In genomic region chr6:217048-217659, GRCh38 we compare ENCODE assay signal across 1 cellular context.
TF ChIP-seq lines count a peak whose summit lies in the region.

No MANE protein-coding gene starts in this region.

TF ChIP-seq in K562, 482 proteins besides CTCF, POLR2A, EP300 and RAD21 (continued from another document and continues in another):
- no peak for TF ChIP-seq SETDB1 (IDR thresholded peaks at IDR 0.05; ENCODE audit: low read length)
- no peak for TF ChIP-seq SP1 (CRISPR knock-in tag; IDR thresholded peaks at IDR 0.05)
- TF ChIP-seq, protein P1, sequence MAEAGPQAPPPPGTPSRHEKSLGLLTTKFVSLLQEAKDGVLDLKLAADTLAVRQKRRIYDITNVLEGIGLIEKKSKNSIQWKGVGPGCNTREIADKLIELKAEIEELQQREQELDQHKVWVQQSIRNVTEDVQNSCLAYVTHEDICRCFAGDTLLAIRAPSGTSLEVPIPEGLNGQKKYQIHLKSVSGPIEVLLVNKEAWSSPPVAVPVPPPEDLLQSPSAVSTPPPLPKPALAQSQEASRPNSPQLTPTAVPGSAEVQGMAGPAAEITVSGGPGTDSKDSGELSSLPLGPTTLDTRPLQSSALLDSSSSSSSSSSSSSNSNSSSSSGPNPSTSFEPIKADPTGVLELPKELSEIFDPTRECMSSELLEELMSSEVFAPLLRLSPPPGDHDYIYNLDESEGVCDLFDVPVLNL (CRISPR knock-in tag; IDR thresholded peaks at IDR 0.05; ENCODE audit: low read depth), result no peak
- TF ChIP-seq ATF3 (IDR thresholded peaks at IDR 0.05), result no peak
- TF ChIP-seq ATF3 (CRISPR knock-in tag; conservative IDR thresholded peaks at IDR 0.05), result no peak
- TF ChIP-seq, protein P2, sequence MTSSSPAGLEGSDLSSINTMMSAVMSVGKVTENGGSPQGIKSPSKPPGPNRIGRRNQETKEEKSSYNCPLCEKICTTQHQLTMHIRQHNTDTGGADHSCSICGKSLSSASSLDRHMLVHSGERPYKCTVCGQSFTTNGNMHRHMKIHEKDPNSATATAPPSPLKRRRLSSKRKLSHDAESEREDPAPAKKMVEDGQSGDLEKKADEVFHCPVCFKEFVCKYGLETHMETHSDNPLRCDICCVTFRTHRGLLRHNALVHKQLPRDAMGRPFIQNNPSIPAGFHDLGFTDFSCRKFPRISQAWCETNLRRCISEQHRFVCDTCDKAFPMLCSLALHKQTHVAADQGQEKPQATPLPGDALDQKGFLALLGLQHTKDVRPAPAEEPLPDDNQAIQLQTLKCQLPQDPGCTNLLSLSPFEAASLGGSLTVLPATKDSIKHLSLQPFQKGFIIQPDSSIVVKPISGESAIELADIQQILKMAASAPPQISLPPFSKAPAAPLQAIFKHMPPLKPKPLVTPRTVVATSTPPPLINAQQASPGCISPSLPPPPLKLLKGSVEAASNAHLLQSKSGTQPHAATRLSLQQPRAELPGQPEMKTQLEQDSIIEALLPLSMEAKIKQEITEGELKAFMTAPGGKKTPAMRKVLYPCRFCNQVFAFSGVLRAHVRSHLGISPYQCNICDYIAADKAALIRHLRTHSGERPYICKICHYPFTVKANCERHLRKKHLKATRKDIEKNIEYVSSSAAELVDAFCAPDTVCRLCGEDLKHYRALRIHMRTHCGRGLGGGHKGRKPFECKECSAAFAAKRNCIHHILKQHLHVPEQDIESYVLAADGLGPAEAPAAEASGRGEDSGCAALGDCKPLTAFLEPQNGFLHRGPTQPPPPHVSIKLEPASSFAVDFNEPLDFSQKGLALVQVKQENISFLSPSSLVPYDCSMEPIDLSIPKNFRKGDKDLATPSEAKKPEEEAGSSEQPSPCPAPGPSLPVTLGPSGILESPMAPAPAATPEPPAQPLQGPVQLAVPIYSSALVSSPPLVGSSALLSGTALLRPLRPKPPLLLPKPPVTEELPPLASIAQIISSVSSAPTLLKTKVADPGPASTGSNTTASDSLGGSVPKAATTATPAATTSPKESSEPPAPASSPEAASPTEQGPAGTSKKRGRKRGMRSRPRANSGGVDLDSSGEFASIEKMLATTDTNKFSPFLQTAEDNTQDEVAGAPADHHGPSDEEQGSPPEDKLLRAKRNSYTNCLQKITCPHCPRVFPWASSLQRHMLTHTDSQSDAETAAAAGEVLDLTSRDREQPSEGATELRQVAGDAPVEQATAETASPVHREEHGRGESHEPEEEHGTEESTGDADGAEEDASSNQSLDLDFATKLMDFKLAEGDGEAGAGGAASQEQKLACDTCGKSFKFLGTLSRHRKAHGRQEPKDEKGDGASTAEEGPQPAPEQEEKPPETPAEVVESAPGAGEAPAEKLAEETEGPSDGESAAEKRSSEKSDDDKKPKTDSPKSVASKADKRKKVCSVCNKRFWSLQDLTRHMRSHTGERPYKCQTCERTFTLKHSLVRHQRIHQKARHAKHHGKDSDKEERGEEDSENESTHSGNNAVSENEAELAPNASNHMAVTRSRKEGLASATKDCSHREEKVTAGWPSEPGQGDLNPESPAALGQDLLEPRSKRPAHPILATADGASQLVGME (CRISPR knock-in tag; IDR thresholded peaks at IDR 0.05), result no peak
- peak; percentile 53 for TF ChIP-seq CTBP1 (IDR thresholded peaks at IDR 0.05; ENCODE audit: borderline replicate concordance)
- no peak for TF ChIP-seq MXI1 (IDR thresholded peaks at IDR 0.05; ENCODE audit: low read depth, low read length)
- no peak for TF ChIP-seq GTF2F1 (IDR thresholded peaks at IDR 0.05; ENCODE audit: low read depth, low read length)
- TF ChIP-seq ESRRA (IDR thresholded peaks at IDR 0.05; ENCODE audit: borderline replicate concordance, low read depth), result peak; percentile 12; the same call in 1 of the 2 replicates
- no peak for TF ChIP-seq TCF3 (CRISPR knock-in tag; IDR thresholded peaks at IDR 0.05)
- 0 out of 2 replicates have a peak, but pooled peaks have one; percentile 25 for TF ChIP-seq CREM (IDR thresholded peaks at IDR 0.05; ENCODE audit: low read depth)
- TF ChIP-seq ZNF280B (CRISPR knock-in tag; IDR thresholded peaks at IDR 0.05), result no peak
- TF ChIP-seq JUND (IDR thresholded peaks at IDR 0.05; ENCODE audit: borderline replicate concordance, low read depth, low read length), result peak; percentile 31; the same call in 1 of the 2 replicates
- TF ChIP-seq JUND (tag; IDR thresholded peaks at IDR 0.05; ENCODE audit: borderline replicate concordance, low read depth, low read length), result no peak; the same call in 2 of the 3 replicates
- TF ChIP-seq SRSF7 (optimal IDR thresholded peaks at IDR 0.05; ENCODE audit: low read depth, low read length), result no peak
- no peak for TF ChIP-seq BDP1 (IDR thresholded peaks at IDR 0.05; ENCODE audit: insufficient read depth, insufficient read length)
- TF ChIP-seq TARDBP (IDR thresholded peaks at IDR 0.05), result no peak
- TF ChIP-seq YY1 (IDR thresholded peaks at IDR 0.05; ENCODE audit: borderline replicate concordance in 1 of 3, control insufficient read depth in 1 of 3, extremely low read depth in 1 of 3, insufficient read depth in 3 of 3, insufficient read length in 1 of 3, insufficient replicate concordance in 2 of 3, low read depth in 1 of 3, low read length in 2 of 3), result peak in 2 of 3 experiments; percentile 60 to 70
- TF ChIP-seq ETV5 (CRISPR knock-in tag; IDR thresholded peaks at IDR 0.05; ENCODE audit: low read depth), result no peak
- no peak for TF ChIP-seq ZNF561 (CRISPR knock-in tag; conservative IDR thresholded peaks at IDR 0.05)
- peak in 1 of 2 experiments; percentile 64; a peak in 1 of 4 replicates for TF ChIP-seq RCOR1 (IDR thresholded peaks at IDR 0.05; ENCODE audit: borderline replicate concordance in 1 of 2, low read depth in 2 of 2, low read length in 2 of 2)
- TF ChIP-seq, protein P3, sequence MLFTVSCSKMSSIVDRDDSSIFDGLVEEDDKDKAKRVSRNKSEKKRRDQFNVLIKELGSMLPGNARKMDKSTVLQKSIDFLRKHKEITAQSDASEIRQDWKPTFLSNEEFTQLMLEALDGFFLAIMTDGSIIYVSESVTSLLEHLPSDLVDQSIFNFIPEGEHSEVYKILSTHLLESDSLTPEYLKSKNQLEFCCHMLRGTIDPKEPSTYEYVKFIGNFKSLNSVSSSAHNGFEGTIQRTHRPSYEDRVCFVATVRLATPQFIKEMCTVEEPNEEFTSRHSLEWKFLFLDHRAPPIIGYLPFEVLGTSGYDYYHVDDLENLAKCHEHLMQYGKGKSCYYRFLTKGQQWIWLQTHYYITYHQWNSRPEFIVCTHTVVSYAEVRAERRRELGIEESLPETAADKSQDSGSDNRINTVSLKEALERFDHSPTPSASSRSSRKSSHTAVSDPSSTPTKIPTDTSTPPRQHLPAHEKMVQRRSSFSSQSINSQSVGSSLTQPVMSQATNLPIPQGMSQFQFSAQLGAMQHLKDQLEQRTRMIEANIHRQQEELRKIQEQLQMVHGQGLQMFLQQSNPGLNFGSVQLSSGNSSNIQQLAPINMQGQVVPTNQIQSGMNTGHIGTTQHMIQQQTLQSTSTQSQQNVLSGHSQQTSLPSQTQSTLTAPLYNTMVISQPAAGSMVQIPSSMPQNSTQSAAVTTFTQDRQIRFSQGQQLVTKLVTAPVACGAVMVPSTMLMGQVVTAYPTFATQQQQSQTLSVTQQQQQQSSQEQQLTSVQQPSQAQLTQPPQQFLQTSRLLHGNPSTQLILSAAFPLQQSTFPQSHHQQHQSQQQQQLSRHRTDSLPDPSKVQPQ (CRISPR knock-in tag; IDR thresholded peaks at IDR 0.05; ENCODE audit: borderline replicate concordance), result no peak
- no peak for TF ChIP-seq GMEB1 (CRISPR knock-in tag; IDR thresholded peaks at IDR 0.05)
- TF ChIP-seq ZBTB33 (CRISPR knock-in tag; IDR thresholded peaks at IDR 0.05), result peak; percentile 81
- TF ChIP-seq, protein P4, sequence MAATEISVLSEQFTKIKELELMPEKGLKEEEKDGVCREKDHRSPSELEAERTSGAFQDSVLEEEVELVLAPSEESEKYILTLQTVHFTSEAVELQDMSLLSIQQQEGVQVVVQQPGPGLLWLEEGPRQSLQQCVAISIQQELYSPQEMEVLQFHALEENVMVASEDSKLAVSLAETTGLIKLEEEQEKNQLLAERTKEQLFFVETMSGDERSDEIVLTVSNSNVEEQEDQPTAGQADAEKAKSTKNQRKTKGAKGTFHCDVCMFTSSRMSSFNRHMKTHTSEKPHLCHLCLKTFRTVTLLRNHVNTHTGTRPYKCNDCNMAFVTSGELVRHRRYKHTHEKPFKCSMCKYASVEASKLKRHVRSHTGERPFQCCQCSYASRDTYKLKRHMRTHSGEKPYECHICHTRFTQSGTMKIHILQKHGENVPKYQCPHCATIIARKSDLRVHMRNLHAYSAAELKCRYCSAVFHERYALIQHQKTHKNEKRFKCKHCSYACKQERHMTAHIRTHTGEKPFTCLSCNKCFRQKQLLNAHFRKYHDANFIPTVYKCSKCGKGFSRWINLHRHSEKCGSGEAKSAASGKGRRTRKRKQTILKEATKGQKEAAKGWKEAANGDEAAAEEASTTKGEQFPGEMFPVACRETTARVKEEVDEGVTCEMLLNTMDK (IDR thresholded peaks at IDR 0.05; ENCODE audit: borderline replicate concordance, insufficient read depth, low read depth, low read length, poor library complexity, severe bottlenecking), result peak; percentile 75
- TF ChIP-seq, protein P5, sequence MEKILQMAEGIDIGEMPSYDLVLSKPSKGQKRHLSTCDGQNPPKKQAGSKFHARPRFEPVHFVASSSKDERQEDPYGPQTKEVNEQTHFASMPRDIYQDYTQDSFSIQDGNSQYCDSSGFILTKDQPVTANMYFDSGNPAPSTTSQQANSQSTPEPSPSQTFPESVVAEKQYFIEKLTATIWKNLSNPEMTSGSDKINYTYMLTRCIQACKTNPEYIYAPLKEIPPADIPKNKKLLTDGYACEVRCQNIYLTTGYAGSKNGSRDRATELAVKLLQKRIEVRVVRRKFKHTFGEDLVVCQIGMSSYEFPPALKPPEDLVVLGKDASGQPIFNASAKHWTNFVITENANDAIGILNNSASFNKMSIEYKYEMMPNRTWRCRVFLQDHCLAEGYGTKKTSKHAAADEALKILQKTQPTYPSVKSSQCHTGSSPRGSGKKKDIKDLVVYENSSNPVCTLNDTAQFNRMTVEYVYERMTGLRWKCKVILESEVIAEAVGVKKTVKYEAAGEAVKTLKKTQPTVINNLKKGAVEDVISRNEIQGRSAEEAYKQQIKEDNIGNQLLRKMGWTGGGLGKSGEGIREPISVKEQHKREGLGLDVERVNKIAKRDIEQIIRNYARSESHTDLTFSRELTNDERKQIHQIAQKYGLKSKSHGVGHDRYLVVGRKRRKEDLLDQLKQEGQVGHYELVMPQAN (IDR thresholded peaks at IDR 0.05; ENCODE audit: borderline replicate concordance), result no peak
- no peak for TF ChIP-seq ZNF146 (CRISPR knock-in tag; IDR thresholded peaks at IDR 0.05; ENCODE audit: unreplicated experiment)
- TF ChIP-seq, protein P6, sequence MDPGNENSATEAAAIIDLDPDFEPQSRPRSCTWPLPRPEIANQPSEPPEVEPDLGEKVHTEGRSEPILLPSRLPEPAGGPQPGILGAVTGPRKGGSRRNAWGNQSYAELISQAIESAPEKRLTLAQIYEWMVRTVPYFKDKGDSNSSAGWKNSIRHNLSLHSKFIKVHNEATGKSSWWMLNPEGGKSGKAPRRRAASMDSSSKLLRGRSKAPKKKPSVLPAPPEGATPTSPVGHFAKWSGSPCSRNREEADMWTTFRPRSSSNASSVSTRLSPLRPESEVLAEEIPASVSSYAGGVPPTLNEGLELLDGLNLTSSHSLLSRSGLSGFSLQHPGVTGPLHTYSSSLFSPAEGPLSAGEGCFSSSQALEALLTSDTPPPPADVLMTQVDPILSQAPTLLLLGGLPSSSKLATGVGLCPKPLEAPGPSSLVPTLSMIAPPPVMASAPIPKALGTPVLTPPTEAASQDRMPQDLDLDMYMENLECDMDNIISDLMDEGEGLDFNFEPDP (CRISPR knock-in tag; IDR thresholded peaks at IDR 0.05), result no peak
- no peak for TF ChIP-seq KLF6 (CRISPR knock-in tag; IDR thresholded peaks at IDR 0.05; ENCODE audit: borderline replicate concordance)
- no peak for TF ChIP-seq NEUROD1 (IDR thresholded peaks at IDR 0.05; ENCODE audit: borderline replicate concordance, low read depth, low read length, partially characterized antibody)
- no peak for TF ChIP-seq ETS2 (tag; IDR thresholded peaks at IDR 0.05; ENCODE audit: borderline replicate concordance, poor library complexity, severe bottlenecking)
- TF ChIP-seq ZNF583 (CRISPR knock-in tag; IDR thresholded peaks at IDR 0.05), result no peak
- no peak for TF ChIP-seq HMG20A (CRISPR knock-in tag; conservative IDR thresholded peaks at IDR 0.05)
